ENCODE assay signal across 8 cellular contexts in the genomic region with DNA sequence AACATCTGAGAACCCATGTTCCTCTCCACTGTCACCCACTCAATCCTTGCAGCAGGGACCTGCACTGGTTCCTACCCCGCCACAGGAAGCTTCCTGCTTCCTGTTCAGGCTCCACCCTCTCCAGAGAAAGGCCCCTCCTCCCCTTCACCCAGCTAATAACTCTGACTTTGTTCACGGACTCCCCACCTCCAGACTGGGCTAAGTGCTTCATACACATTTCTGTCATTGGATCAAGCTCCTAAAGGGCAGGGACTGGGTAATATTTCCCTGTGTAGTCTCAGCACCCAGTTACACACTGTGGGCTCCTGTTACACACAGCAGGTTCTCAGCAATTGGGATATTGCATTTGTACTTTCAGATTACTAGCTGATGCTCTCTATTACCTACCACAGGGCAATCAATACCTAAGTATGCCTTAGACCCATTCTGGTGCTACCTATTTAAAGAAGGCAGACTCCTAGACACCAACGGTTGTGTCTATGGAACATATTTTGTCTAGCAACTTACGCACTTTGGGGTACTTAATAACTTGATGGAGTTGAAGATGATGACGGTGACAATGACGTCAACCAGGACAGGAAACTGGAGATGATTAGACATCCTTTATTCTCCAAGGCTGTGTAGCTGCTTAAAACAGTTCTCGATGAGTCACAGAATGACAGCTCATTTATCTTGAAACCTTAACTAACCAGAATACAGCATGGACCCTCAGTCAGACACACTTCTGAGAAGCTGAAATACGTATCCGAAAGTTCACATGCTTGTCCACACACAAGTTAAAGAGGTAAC. TPM values are rescaled to one million over a fixed set of nuclear protein-coding genes. Genes with fewer than 3 reads are reported as not detected.
DNase-seq lines count a peak whose midpoint lies in the region; ATAC-seq and TF ChIP-seq lines count a peak whose summit lies in the region.

No MANE protein-coding gene starts in this region.

- TF ChIP-seq POLR2A in heart left ventricle (IDR thresholded peaks at IDR 0.05), result peak in 1 of 2 donors; percentile 43

- DNase-seq in H4 (ENCODE audit: low spot score), result peak; percentile 62
- peak; percentile 93 for DNase-seq in RPMI7951 (ENCODE audit: low read depth)
- peak; percentile 48 for DNase-seq in activated naive CD4-positive, alpha-beta T cell treated with Interleukin-2 at 50 U/mL for 16 hours
- peak in 4 of 5 donors; percentile 52 to 69 (median 58) for DNase-seq in heart left ventricle
- no peak for DNase-seq in iPS-NIHi7 (ENCODE audit: extremely low spot score)
- no peak for DNase-seq in NCI-H526 (lab: John Stamatoyannopoulos, UW)

- H3K4me3 ChIP-seq in heart left ventricle, result peak overlapping the region in 7 of 12 donors; percentile 11 to 35 (median 16)
- H3K4me3 ChIP-seq in skeletal muscle tissue (ENCODE audit: low read length in 3 of 3), result peak overlapping the region in 2 of 3 donors; percentile 38 to 39

- intact Hi-C loops in heart left ventricle (cut with DNase I), result loop anchor here in 9 of 10 donors (2.0 to 10.0 kb wide), 7 partner anchors 44 to 431 kb away; partner anchors contain the start of genes MAML3 (in 5 of the 9) and MGST2 (in 1 of the 9)

- no peaks in the 10 kb centered on the region for H3K36me3 ChIP-seq in heart left ventricle
- H3K36me3 ChIP-seq in skeletal muscle tissue (ENCODE audit: control insufficient read depth in 3 of 3, insufficient read depth in 3 of 3, low read length in 3 of 3), result no peaks in the 10 kb centered on the region

- ATAC-seq in heart left ventricle, result peak in 3 of 4 donors; percentile 41 to 72 (median 59)
- ATAC-seq in GM19467 (IDR thresholded peaks at IDR 0.05; ENCODE audit: unreplicated experiment), result no peak

- H3K27ac ChIP-seq in heart left ventricle, result peak overlapping the region; percentile 38 to 88 (median 82)
- H3K27ac ChIP-seq in skeletal muscle tissue (ENCODE audit: low read depth, low read length), result peak overlapping the region; percentile 68

- no peaks in the 10 kb centered on the region for H3K9me3 ChIP-seq in heart left ventricle
- no peaks in the 10 kb centered on the region for H3K9me3 ChIP-seq in skeletal muscle tissue (ENCODE audit: control insufficient read depth in 3 of 3, low read length in 3 of 3)

- 43 to 55% (median 50%) methylated on average over 9 of the region's 9 CpGs for WGBS in heart left ventricle, 4 donors

- H3K9ac ChIP-seq in skeletal muscle tissue (ENCODE audit: low read depth in 1 of 3, low read length in 3 of 3), result no peak overlapping the region

- H3K4me1 ChIP-seq in heart left ventricle, result peaks cover 7 to 99% (median 74%) of the 10 kb centered on the region in 12 donors
- H3K4me1 ChIP-seq in skeletal muscle tissue (ENCODE audit: control insufficient read depth in 3 of 3, insufficient read depth in 3 of 3, low read length in 3 of 3), result peaks cover 39 to 56% (median 43%) of the 10 kb centered on the region in 3 donors

- H3K27me3 ChIP-seq in heart left ventricle (no peaks in the 10 kb centered on the region), skeletal muscle tissue (ENCODE audit: control insufficient read depth in 3 of 3, insufficient read depth in 3 of 3, low read length in 3 of 3) (no peaks in the 10 kb centered on the region)

- TF ChIP-seq CTCF in heart left ventricle (IDR thresholded peaks at IDR 0.05), result no peak

RNA-seq across cellular contexts. Expression of gene MAML3, which starts 58.1 kb away (rescaled TPM):
- total RNA-seq in H4 (2014; rRNA removed; shearing (Covaris generic)), result 0.21 and 0.43 TPM in 2 replicates
- total RNA-seq in RPMI7951 (2014; rRNA removed; shearing (Covaris generic)), result 1.9 and 3.2 TPM in 2 replicates
- 1 to 10 TPM; 1.7 to 5.9 (median 3.1) TPM for total RNA-seq in heart left ventricle
- polyA plus RNA-seq in heart left ventricle, result 1 to 10 TPM in 1 of 2 donors, under 1 TPM in 1; 0.76 to 2.2 TPM
- total RNA-seq in skeletal muscle tissue, result 3.1 TPM

Comparison
In these comparisons a context has a peak if more than half of its experiments do, and no peak if none do; other contexts are left out.
1. DNase-seq: peak in H4 (single experiment), RPMI7951 (single experiment), activated naive CD4-positive, alpha-beta T cell treated with Interleukin-2 at 50 U/mL for 16 hours (single experiment) and heart left ventricle (4 of 5); none in iPS-NIHi7 (single experiment) and NCI-H526 (0 of 2).